11 cellular contexts compared by ENCODE assay signal in the genomic region with DNA sequence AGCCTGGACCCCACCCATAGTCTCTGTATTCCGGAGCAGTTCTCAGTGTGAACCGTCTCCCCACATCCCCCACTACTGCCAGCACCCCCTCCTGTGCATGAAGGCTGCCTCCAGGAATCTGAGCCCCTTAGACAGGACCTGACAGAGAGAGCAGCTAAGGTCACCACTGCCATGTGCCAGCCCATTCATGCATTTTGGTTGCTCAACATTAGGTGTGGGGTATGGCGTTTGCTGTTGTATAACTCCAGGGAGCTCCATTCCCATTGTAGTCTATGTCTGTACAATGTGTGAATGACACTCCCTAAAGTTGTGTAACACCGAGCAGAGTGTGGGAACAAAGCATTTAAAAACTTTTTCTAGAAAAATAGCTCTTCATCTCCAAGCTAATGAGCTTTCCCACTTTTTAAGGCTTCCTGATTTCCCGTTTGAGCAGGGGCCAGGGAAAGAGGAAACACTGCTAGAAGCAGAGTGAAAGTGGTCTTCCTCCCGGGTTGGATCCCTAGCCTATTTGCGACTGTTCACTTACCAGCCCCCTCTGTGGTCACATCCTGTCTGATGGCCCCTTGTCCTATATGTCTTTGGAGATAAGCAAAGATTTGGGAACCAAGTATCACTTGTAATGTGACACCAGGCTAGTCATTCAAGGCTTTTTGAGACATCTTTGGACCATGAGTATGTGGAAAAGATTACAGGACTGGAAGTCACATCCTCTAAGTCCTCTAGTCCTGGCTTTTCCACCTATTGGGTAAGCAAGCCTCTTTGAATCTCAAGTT. TPM values are rescaled to one million over a fixed set of nuclear protein-coding genes. Genes with fewer than 3 reads are reported as not detected.
DNase-seq lines count a peak whose midpoint lies in the region; TF ChIP-seq lines count a peak whose summit lies in the region.
"Had no signal": no experiment of that assay in that cellular context is flagged by ENCODE, and none has a peak within 500 bp of the region (broad histone marks: within the 10 kb centered on the region; RNA-seq: fewer than 3 reads in every experiment).

No MANE protein-coding gene starts in this region.

- H3K27ac ChIP-seq in HUES6 (ENCODE audit: low read depth, low read length) (no peak overlapping the region), skin epidermis (peak overlapping the region in 20 of 21 experiments; percentile 19 to 96 (median 78)), neural progenitor cell (no peak overlapping the region)

- H3K27ac Mint-ChIP-seq in neural progenitor cell = no peak overlapping the region

- H3K27me3 ChIP-seq in HUES6 (ENCODE audit: control insufficient read depth, insufficient read depth, low read length) (no peaks in the 10 kb centered on the region), neural progenitor cell (no peaks in the 10 kb centered on the region)

- POLR2A ChIA-PET in HEK293T (lab: Yijun Ruan, JAX) = interaction anchor here (1.6 kb wide), 1 partner anchor 96 kb away, joined by 6 read pairs; no protein-coding TSS in a partner anchor

- H3K27me3 Mint-ChIP-seq in neural progenitor cell (ENCODE audit: insufficient read depth, low read depth) = peaks cover 7% of the 10 kb centered on the region

- no peaks in the 10 kb centered on the region for H4K20me1 ChIP-seq in neural progenitor cell (ENCODE audit: low read depth)

- H3K4me3 ChIP-seq in HUES6 (ENCODE audit: low read depth, low read length) (no peak overlapping the region), astrocyte of the spinal cord (ENCODE audit: low read depth, low read length) (no peak overlapping the region), skin epidermis (no peak overlapping the region), neural progenitor cell (no peak overlapping the region)

- no peaks in the 10 kb centered on the region for H3K79me2 ChIP-seq in neural progenitor cell (ENCODE audit: low read depth)

- H3F3A ChIP-seq in neural progenitor cell (ENCODE audit: low read depth) = peaks cover 13% of the 10 kb centered on the region

- DNase-seq in astrocyte of the spinal cord (ENCODE audit: low read depth, low spot score) = peak; percentile 8
- DNase-seq in hepatic stellate cell (ENCODE audit: low spot score) = peak; percentile 9
- no peak for DNase-seq in NCI-H446 (lab: John Stamatoyannopoulos, UW)
- no peak for DNase-seq in cerebellar nuclear complex (lab: John Stamatoyannopoulos, UW)
- no peak for DNase-seq in HEK293T (ENCODE audit: extremely low spot score)
- DNase-seq in neural progenitor cell (ENCODE audit: low spot score) = no peak
- DNase-seq: central memory CD4-positive, alpha-beta T cell; stimulated activated CD4-positive, alpha-beta T cell treated with anti-CD3 and anti-CD28 coated beads, Interleukin-2, amount 100 ng/mL, for 48 hours had no signal

- H3K4me1 ChIP-seq in HUES6 (ENCODE audit: control insufficient read depth, insufficient read depth, low read length) (peaks cover 62% of the 10 kb centered on the region), neural progenitor cell (peaks cover 13% of the 10 kb centered on the region)

- H3K36me3 ChIP-seq in HUES6 (ENCODE audit: control insufficient read depth, insufficient read depth, low read length) (peaks cover 36% of the 10 kb centered on the region), neural progenitor cell (no peaks in the 10 kb centered on the region)

- peaks cover 23% of the 10 kb centered on the region for H3K36me3 Mint-ChIP-seq in neural progenitor cell

- no peaks in the 10 kb centered on the region for H3K9me3 ChIP-seq in HUES6 (ENCODE audit: control insufficient read depth, insufficient read depth, low read depth, low read length)
- no peaks in the 10 kb centered on the region for H3K9me3 ChIP-seq in neural progenitor cell (ENCODE audit: low read depth)

- in situ Hi-C loops in astrocyte of the spinal cord (cut with HindIII; ENCODE audit: low sequenced_read_pairs) = no loop called here

- CTCF ChIA-PET in HEK293T (lab: Yijun Ruan, JAX) = interaction anchor here (0.5 to 1.7 kb wide), 4 partner anchors 11 to 640 kb away, joined by 3 to 7 read pairs (median 5); no protein-coding TSS in a partner anchor

- H3K4me3 Mint-ChIP-seq in neural progenitor cell = no peak overlapping the region

- H3K4me2 ChIP-seq in neural progenitor cell = no peak overlapping the region

- peaks cover 34% of the 10 kb centered on the region for H3K4me1 Mint-ChIP-seq in neural progenitor cell

- H2AFZ ChIP-seq in neural progenitor cell (replicated peaks) = no peak overlapping the region

- no peak for TF ChIP-seq CTCF in astrocyte of the spinal cord (IDR thresholded peaks at IDR 0.05; ENCODE audit: low read depth, low read length)
- no peak for TF ChIP-seq CTCF in neural progenitor cell (IDR thresholded peaks at IDR 0.05)

- H3K9me3 Mint-ChIP-seq in neural progenitor cell = no peaks in the 10 kb centered on the region

- H3K9ac ChIP-seq in HUES6 (ENCODE audit: low read length) (peak overlapping the region; percentile 10), neural progenitor cell (no peak overlapping the region)

TF ChIP-seq in HEK293T, 16 proteins besides CTCF, POLR2A, EP300 and RAD21:
- TF ChIP-seq FOXA1 (IDR thresholded peaks at IDR 0.05) (no peak), FOXK2 (IDR thresholded peaks at IDR 0.05) (no peak), ARNT (IDR thresholded peaks at IDR 0.05) (no peak), BHLHE40 (IDR thresholded peaks at IDR 0.05; ENCODE audit: borderline replicate concordance) (no peak), SUZ12 (IDR thresholded peaks at IDR 0.05) (no peak), ELF4 (IDR thresholded peaks at IDR 0.05) (no peak), ZNF384 (IDR thresholded peaks at IDR 0.05) (no peak), SP1 (IDR thresholded peaks at IDR 0.05) (no peak), LEF1 (IDR thresholded peaks at IDR 0.05; ENCODE audit: borderline replicate concordance) (no peak)
- TF ChIP-seq, protein P1, sequence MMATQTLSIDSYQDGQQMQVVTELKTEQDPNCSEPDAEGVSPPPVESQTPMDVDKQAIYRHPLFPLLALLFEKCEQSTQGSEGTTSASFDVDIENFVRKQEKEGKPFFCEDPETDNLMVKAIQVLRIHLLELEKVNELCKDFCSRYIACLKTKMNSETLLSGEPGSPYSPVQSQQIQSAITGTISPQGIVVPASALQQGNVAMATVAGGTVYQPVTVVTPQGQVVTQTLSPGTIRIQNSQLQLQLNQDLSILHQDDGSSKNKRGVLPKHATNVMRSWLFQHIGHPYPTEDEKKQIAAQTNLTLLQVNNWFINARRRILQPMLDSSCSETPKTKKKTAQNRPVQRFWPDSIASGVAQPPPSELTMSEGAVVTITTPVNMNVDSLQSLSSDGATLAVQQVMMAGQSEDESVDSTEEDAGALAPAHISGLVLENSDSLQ (IDR thresholded peaks at IDR 0.05) = no peak

RNA-seq across cellular contexts. Expression of a gene that starts 5.9 kb away (rescaled TPM):
- 17.4 and 26.9 TPM in 2 replicates for total RNA-seq in neural progenitor cell (ENCODE audit: low replicate concordance)

RNA-seq across cellular contexts. Expression of a gene that starts 37.4 kb away (rescaled TPM):
- total RNA-seq in neural progenitor cell (ENCODE audit: low replicate concordance) = 0.71 and 1.8 TPM in 2 replicates
- total RNA-seq: M059J had no signal

Comparison
In these comparisons a context has a peak if more than half of its experiments do, and no peak if none do; other contexts are left out.
1. H3K27ac ChIP-seq: peak in skin epidermis (20 of 21); none in HUES6 (single experiment) and neural progenitor cell (single experiment).
2. DNase-seq: peak in astrocyte of the spinal cord (single experiment) and hepatic stellate cell (single experiment); none in NCI-H446 (0 of 2), cerebellar nuclear complex (0 of 2), HEK293T (single experiment) and neural progenitor cell (single experiment).